Comparison of ENCODE assay signal across 1 cellular context in genomic region chr5:179559280-179560252, GRCh38.
TF ChIP-seq lines count a peak whose summit lies in the region.

No MANE protein-coding gene starts in this region.

TF ChIP-seq in HepG2, 621 proteins besides CTCF, POLR2A, EP300 and RAD21 (continued from another document and continues in another):
- TF ChIP-seq RNF219 (CRISPR knock-in tag; IDR thresholded peaks at IDR 0.05) = no peak
- no peak for TF ChIP-seq ARNT2 (CRISPR knock-in tag; IDR thresholded peaks at IDR 0.05; ENCODE audit: low read depth)
- TF ChIP-seq EHMT2 (IDR thresholded peaks at IDR 0.05; ENCODE audit: borderline replicate concordance, low read depth, low read length) = no peak
- no peak for TF ChIP-seq TGIF2 (CRISPR knock-in tag; IDR thresholded peaks at IDR 0.05)
- TF ChIP-seq ZC3H13 (CRISPR knock-in tag; IDR thresholded peaks at IDR 0.05) = no peak
- peak; percentile 47 for TF ChIP-seq RBFOX2 (IDR thresholded peaks at IDR 0.05; ENCODE audit: low read depth, low read length)
- no peak for TF ChIP-seq ZNF660 (CRISPR knock-in tag; IDR thresholded peaks at IDR 0.05; ENCODE audit: borderline replicate concordance, low read depth)
- no peak for TF ChIP-seq ZNF576 (CRISPR knock-in tag; IDR thresholded peaks at IDR 0.05)
- TF ChIP-seq PHF8 (CRISPR knock-in tag; IDR thresholded peaks at IDR 0.05) = no peak; the same call in 1 of the 2 replicates
- no peak for TF ChIP-seq ZNF557 (CRISPR knock-in tag; IDR thresholded peaks at IDR 0.05)
- no peak for TF ChIP-seq ZNF639 (CRISPR knock-in tag; conservative IDR thresholded peaks at IDR 0.05)
- no peak for TF ChIP-seq STAT5B (CRISPR knock-in tag; IDR thresholded peaks at IDR 0.05)
- peak; percentile 87 for TF ChIP-seq ZNF777 (CRISPR knock-in tag; IDR thresholded peaks at IDR 0.05)
- no peak for TF ChIP-seq MAFG (CRISPR knock-in tag; IDR thresholded peaks at IDR 0.05)
- no peak for TF ChIP-seq MBNL3 (CRISPR knock-in tag; conservative IDR thresholded peaks at IDR 0.05)
- TF ChIP-seq, protein P1, sequence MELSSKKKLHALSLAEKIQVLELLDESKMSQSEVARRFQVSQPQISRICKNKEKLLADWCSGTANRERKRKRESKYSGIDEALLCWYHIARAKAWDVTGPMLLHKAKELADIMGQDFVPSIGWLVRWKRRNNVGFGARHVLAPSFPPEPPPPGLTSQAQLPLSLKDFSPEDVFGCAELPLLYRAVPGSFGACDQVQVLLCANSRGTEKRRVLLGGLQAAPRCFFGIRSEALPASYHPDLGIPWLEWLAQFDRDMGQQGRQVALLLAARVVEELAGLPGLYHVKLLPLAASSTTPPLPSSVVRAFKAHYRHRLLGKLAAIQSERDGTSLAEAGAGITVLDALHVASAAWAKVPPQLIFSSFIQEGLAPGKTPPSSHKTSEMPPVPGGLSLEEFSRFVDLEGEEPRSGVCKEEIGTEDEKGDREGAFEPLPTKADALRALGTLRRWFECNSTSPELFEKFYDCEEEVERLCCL (CRISPR knock-in tag; IDR thresholded peaks at IDR 0.05; ENCODE audit: borderline replicate concordance) = no peak
- TF ChIP-seq ZBED4 (CRISPR knock-in tag; IDR thresholded peaks at IDR 0.05; ENCODE audit: borderline replicate concordance) = no peak
- TF ChIP-seq HNF4A (CRISPR knock-in tag; IDR thresholded peaks at IDR 0.05) = no peak
- TF ChIP-seq ZNF704 (CRISPR knock-in tag; IDR thresholded peaks at IDR 0.05; ENCODE audit: borderline replicate concordance) = no peak
- TF ChIP-seq, protein P2, sequence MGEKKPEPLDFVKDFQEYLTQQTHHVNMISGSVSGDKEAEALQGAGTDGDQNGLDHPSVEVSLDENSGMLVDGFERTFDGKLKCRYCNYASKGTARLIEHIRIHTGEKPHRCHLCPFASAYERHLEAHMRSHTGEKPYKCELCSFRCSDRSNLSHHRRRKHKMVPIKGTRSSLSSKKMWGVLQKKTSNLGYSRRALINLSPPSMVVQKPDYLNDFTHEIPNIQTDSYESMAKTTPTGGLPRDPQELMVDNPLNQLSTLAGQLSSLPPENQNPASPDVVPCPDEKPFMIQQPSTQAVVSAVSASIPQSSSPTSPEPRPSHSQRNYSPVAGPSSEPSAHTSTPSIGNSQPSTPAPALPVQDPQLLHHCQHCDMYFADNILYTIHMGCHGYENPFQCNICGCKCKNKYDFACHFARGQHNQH (CRISPR knock-in tag; IDR thresholded peaks at IDR 0.05) = 0 out of 2 replicates have a peak, but pooled peaks have one; percentile 19
- TF ChIP-seq SRSF4 (IDR thresholded peaks at IDR 0.05; ENCODE audit: low read depth, low read length, poor library complexity, severe bottlenecking) = no peak
- TF ChIP-seq ZNF530 (CRISPR knock-in tag; IDR thresholded peaks at IDR 0.05; ENCODE audit: low read depth) = no peak
- TF ChIP-seq HCFC1 (IDR thresholded peaks at IDR 0.05; ENCODE audit: low read depth, low read length) = no peak
- TF ChIP-seq ZKSCAN1 (IDR thresholded peaks at IDR 0.05; ENCODE audit: low read length) = no peak
- TF ChIP-seq, protein P3, sequence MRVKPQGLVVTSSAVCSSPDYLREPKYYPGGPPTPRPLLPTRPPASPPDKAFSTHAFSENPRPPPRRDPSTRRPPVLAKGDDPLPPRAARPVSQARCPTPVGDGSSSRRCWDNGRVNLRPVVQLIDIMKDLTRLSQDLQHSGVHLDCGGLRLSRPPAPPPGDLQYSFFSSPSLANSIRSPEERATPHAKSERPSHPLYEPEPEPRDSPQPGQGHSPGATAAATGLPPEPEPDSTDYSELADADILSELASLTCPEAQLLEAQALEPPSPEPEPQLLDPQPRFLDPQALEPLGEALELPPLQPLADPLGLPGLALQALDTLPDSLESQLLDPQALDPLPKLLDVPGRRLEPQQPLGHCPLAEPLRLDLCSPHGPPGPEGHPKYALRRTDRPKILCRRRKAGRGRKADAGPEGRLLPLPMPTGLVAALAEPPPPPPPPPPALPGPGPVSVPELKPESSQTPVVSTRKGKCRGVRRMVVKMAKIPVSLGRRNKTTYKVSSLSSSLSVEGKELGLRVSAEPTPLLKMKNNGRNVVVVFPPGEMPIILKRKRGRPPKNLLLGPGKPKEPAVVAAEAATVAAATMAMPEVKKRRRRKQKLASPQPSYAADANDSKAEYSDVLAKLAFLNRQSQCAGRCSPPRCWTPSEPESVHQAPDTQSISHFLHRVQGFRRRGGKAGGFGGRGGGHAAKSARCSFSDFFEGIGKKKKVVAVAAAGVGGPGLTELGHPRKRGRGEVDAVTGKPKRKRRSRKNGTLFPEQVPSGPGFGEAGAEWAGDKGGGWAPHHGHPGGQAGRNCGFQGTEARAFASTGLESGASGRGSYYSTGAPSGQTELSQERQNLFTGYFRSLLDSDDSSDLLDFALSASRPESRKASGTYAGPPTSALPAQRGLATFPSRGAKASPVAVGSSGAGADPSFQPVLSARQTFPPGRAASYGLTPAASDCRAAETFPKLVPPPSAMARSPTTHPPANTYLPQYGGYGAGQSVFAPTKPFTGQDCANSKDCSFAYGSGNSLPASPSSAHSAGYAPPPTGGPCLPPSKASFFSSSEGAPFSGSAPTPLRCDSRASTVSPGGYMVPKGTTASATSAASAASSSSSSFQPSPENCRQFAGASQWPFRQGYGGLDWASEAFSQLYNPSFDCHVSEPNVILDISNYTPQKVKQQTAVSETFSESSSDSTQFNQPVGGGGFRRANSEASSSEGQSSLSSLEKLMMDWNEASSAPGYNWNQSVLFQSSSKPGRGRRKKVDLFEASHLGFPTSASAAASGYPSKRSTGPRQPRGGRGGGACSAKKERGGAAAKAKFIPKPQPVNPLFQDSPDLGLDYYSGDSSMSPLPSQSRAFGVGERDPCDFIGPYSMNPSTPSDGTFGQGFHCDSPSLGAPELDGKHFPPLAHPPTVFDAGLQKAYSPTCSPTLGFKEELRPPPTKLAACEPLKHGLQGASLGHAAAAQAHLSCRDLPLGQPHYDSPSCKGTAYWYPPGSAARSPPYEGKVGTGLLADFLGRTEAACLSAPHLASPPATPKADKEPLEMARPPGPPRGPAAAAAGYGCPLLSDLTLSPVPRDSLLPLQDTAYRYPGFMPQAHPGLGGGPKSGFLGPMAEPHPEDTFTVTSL (CRISPR knock-in tag; IDR thresholded peaks at IDR 0.05; ENCODE audit: borderline replicate concordance) = no peak
- peak; percentile 49; the same call in 1 of the 2 replicates for TF ChIP-seq YEATS2 (CRISPR knock-in tag; IDR thresholded peaks at IDR 0.05; ENCODE audit: borderline replicate concordance)
- TF ChIP-seq, protein P4, sequence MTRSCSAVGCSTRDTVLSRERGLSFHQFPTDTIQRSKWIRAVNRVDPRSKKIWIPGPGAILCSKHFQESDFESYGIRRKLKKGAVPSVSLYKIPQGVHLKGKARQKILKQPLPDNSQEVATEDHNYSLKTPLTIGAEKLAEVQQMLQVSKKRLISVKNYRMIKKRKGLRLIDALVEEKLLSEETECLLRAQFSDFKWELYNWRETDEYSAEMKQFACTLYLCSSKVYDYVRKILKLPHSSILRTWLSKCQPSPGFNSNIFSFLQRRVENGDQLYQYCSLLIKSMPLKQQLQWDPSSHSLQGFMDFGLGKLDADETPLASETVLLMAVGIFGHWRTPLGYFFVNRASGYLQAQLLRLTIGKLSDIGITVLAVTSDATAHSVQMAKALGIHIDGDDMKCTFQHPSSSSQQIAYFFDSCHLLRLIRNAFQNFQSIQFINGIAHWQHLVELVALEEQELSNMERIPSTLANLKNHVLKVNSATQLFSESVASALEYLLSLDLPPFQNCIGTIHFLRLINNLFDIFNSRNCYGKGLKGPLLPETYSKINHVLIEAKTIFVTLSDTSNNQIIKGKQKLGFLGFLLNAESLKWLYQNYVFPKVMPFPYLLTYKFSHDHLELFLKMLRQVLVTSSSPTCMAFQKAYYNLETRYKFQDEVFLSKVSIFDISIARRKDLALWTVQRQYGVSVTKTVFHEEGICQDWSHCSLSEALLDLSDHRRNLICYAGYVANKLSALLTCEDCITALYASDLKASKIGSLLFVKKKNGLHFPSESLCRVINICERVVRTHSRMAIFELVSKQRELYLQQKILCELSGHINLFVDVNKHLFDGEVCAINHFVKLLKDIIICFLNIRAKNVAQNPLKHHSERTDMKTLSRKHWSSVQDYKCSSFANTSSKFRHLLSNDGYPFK (CRISPR knock-in tag; IDR thresholded peaks at IDR 0.05; ENCODE audit: borderline replicate concordance) = 0 out of 2 replicates have a peak, but pooled peaks have one; percentile 26
- TF ChIP-seq GMEB2 (CRISPR knock-in tag; IDR thresholded peaks at IDR 0.05; ENCODE audit: low read depth) = no peak
- TF ChIP-seq KDM2A (CRISPR knock-in tag; IDR thresholded peaks at IDR 0.05; ENCODE audit: borderline replicate concordance, low read depth) = no peak; the same call in 1 of the 2 replicates
- TF ChIP-seq SATB2 (CRISPR knock-in tag; IDR thresholded peaks at IDR 0.05) = no peak
- no peak for TF ChIP-seq MED8 (CRISPR knock-in tag; IDR thresholded peaks at IDR 0.05; ENCODE audit: insufficient replicate concordance)
- no peak for TF ChIP-seq FOSL1 (CRISPR knock-in tag; IDR thresholded peaks at IDR 0.05; ENCODE audit: borderline replicate concordance)
- no peak for TF ChIP-seq CHD2 (IDR thresholded peaks at IDR 0.05; ENCODE audit: low read depth, low read length)
- no peak for TF ChIP-seq GTF2F1 (IDR thresholded peaks at IDR 0.05; ENCODE audit: low read length)
